ENCODE assay signal across 8 cellular contexts in genomic region chr3:170222647-170223541, GRCh38. TPM values are rescaled to one million over a fixed set of nuclear protein-coding genes. Genes with fewer than 3 reads are reported as not detected.
DNase-seq lines count a peak whose midpoint lies in the region; ATAC-seq and TF ChIP-seq lines count a peak whose summit lies in the region.

No MANE protein-coding gene starts in this region.

- H3K27ac ChIP-seq in OCI-LY1 (ENCODE audit: low read depth, low read length, poor library complexity, severe bottlenecking), result peak overlapping the region; percentile 44

- no peaks in the 10 kb centered on the region for H3K9me3 Mint-ChIP-seq in activated naive CD4-positive, alpha-beta T cell treated with anti-CD3 and anti-CD28 coated beads, Interleukin-2, amount 10 ng/mL, durations not matched to agents 7 days and 5 days
- H3K9me3 Mint-ChIP-seq in osteocyte (ENCODE audit: unreplicated experiment) (no peaks in the 10 kb centered on the region), type B pancreatic cell (no peaks in the 10 kb centered on the region)

- peaks cover 8% of the 10 kb centered on the region for H3K27me3 Mint-ChIP-seq in activated naive CD4-positive, alpha-beta T cell treated with anti-CD3 and anti-CD28 coated beads, Interleukin-2, amount 10 ng/mL, durations not matched to agents 7 days and 5 days
- H3K27me3 Mint-ChIP-seq in osteocyte (ENCODE audit: unreplicated experiment) (no peaks in the 10 kb centered on the region), type B pancreatic cell (no peaks in the 10 kb centered on the region)

- H3K27me3 ChIP-seq in OCI-LY1 (ENCODE audit: insufficient read depth, low read length), result no peaks in the 10 kb centered on the region

- H3K4me2 ChIP-seq in OCI-LY1 (ENCODE audit: low read length), result peak overlapping the region; percentile 86

- peaks cover 3% of the 10 kb centered on the region; the same call in 1 of the 2 replicates for H3K79me2 ChIP-seq in OCI-LY1 (ENCODE audit: insufficient read depth, low read length)

- H3F3A ChIP-seq in OCI-LY1 (ENCODE audit: insufficient read depth, low read length), result no peaks in the 10 kb centered on the region

- TF ChIP-seq POLR2A in GM18505 (IDR thresholded peaks at IDR 0.05; ENCODE audit: borderline replicate concordance, extremely low read depth, insufficient read depth, insufficient read length), result no peak

- CTCF ChIA-PET in activated naive CD4-positive, alpha-beta T cell treated with anti-CD3 and anti-CD28 coated beads, Interleukin-2, amount 10 ng/mL, durations not matched to agents 7 days and 5 days (lab: Charles Lee), result interaction anchor here (1.5 kb wide), 1 partner anchor 34 kb away, joined by 3 read pairs; no protein-coding TSS in a partner anchor

- peak; percentile 35 for ATAC-seq in GM18505 (IDR thresholded peaks at IDR 0.05; ENCODE audit: unreplicated experiment)
- ATAC-seq in HG03066 (IDR thresholded peaks at IDR 0.05; ENCODE audit: low read depth, unreplicated experiment), result peak; percentile 32
- peak; percentile 50 for ATAC-seq in Right ventricle myocardium superior (ENCODE audit: poor library complexity)

- intact Hi-C loops in Right ventricle myocardium superior (cut with DNase I), result no loop called here

- H3K9me2 ChIP-seq in OCI-LY1 (ENCODE audit: low read depth, low read length), result no peaks in the 10 kb centered on the region

- H3K4me1 Mint-ChIP-seq in activated naive CD4-positive, alpha-beta T cell treated with anti-CD3 and anti-CD28 coated beads, Interleukin-2, amount 10 ng/mL, durations not matched to agents 7 days and 5 days, result peaks cover 31% of the 10 kb centered on the region
- peaks cover 49% of the 10 kb centered on the region for H3K4me1 Mint-ChIP-seq in osteocyte (ENCODE audit: unreplicated experiment)
- H3K4me1 Mint-ChIP-seq in type B pancreatic cell (ENCODE audit: unreplicated experiment), result peaks cover 32% of the 10 kb centered on the region

- peak overlapping the region; percentile 79 for H3K4me3 ChIP-seq in OCI-LY1 (ENCODE audit: low read depth, low read length, poor library complexity, severe bottlenecking)

- H3K4me1 ChIP-seq in OCI-LY1 (ENCODE audit: insufficient read depth, low read length, severe bottlenecking), result peaks cover 17% of the 10 kb centered on the region

- H3K36me3 Mint-ChIP-seq in activated naive CD4-positive, alpha-beta T cell treated with anti-CD3 and anti-CD28 coated beads, Interleukin-2, amount 10 ng/mL, durations not matched to agents 7 days and 5 days, result no peaks in the 10 kb centered on the region
- H3K36me3 Mint-ChIP-seq in osteocyte (ENCODE audit: unreplicated experiment) (no peaks in the 10 kb centered on the region), type B pancreatic cell (no peaks in the 10 kb centered on the region)

- H3K36me3 ChIP-seq in OCI-LY1 (ENCODE audit: insufficient read depth, low read length), result no peaks in the 10 kb centered on the region

- H3K9ac ChIP-seq in OCI-LY1 (ENCODE audit: low read length), result peak overlapping the region; percentile 75

- H3K27ac Mint-ChIP-seq in activated naive CD4-positive, alpha-beta T cell treated with anti-CD3 and anti-CD28 coated beads, Interleukin-2, amount 10 ng/mL, durations not matched to agents 7 days and 5 days, result peak overlapping the region; percentile 80
- H3K27ac Mint-ChIP-seq in osteocyte (ENCODE audit: unreplicated experiment), result peak overlapping the region; percentile 85
- H3K27ac Mint-ChIP-seq in type B pancreatic cell, result peak overlapping the region; percentile 92

- H4K20me1 ChIP-seq in OCI-LY1 (ENCODE audit: insufficient read depth, low read length), result no peaks in the 10 kb centered on the region

- peak overlapping the region; percentile 86 for H3K4me3 Mint-ChIP-seq in activated naive CD4-positive, alpha-beta T cell treated with anti-CD3 and anti-CD28 coated beads, Interleukin-2, amount 10 ng/mL, durations not matched to agents 7 days and 5 days
- H3K4me3 Mint-ChIP-seq in osteocyte (ENCODE audit: unreplicated experiment), result peak overlapping the region; percentile 89
- H3K4me3 Mint-ChIP-seq in type B pancreatic cell, result peak overlapping the region; percentile 98

- TF ChIP-seq CTCF in OCI-LY1 (IDR thresholded peaks at IDR 0.05; ENCODE audit: low read length), result peak; percentile 26; the same call in 1 of the 2 replicates
- TF ChIP-seq CTCF in osteocyte (IDR thresholded peaks at IDR 0.05), result peak; percentile 19
- TF ChIP-seq CTCF in type B pancreatic cell (conservative IDR thresholded peaks at IDR 0.05), result peak; percentile 55

- DNase-seq in AG08395 (ENCODE audit: low spot score) (peak; percentile 32), Right ventricle myocardium superior (no peak), osteocyte (ENCODE audit: extremely low spot score, unreplicated experiment) (no peak), type B pancreatic cell (ENCODE audit: extremely low spot score, unreplicated experiment) (peak; percentile 70)
- peak; percentile 56 for DNase-seq in activated naive CD4-positive, alpha-beta T cell treated with anti-CD3 and anti-CD28 coated beads, Interleukin-2, amount 10 ng/mL, durations not matched to agents 7 days and 5 days

- no peak overlapping the region for H2AFZ ChIP-seq in OCI-LY1 (ENCODE audit: low read length)

- no peaks in the 10 kb centered on the region for H3K9me3 ChIP-seq in OCI-LY1 (ENCODE audit: low read length)

RNA-seq across cellular contexts. Expression of gene PRKCI, which starts 0.7 kb away (rescaled TPM):
- total RNA-seq in Right ventricle myocardium superior, result 15.9 TPM
- 43.8 and 48.0 TPM in 2 replicates for total RNA-seq in osteocyte
- total RNA-seq in type B pancreatic cell (ENCODE audit: low replicate concordance), result 47.3 and 54.9 TPM in 2 replicates

RNA-seq across cellular contexts. Expression of gene PHC3, which starts 41.4 kb away (rescaled TPM):
- 40.3 TPM for total RNA-seq in Right ventricle myocardium superior
- 52.3 and 63.8 TPM in 2 replicates for total RNA-seq in osteocyte
- total RNA-seq in type B pancreatic cell (ENCODE audit: low replicate concordance), result 38.2 and 49.3 TPM in 2 replicates

Comparison
In these comparisons a context has a peak if more than half of its experiments do, and no peak if none do; other contexts are left out.
1. DNase-seq: peak in AG08395 (single experiment), activated naive CD4-positive, alpha-beta T cell treated with anti-CD3 and anti-CD28 coated beads, Interleukin-2, amount 10 ng/mL, durations not matched to agents 7 days and 5 days (single experiment) and type B pancreatic cell (single experiment); none in Right ventricle myocardium superior (single experiment) and osteocyte (single experiment).
2. Peak in every context shown above with its lines, with median percentiles within 50 percentile points of each other: ATAC-seq, CTCF ChIP-seq, H3K27ac Mint-ChIP-seq and H3K4me3 Mint-ChIP-seq.